ENCODE assay signal across 1 cellular context in the genomic region with DNA sequence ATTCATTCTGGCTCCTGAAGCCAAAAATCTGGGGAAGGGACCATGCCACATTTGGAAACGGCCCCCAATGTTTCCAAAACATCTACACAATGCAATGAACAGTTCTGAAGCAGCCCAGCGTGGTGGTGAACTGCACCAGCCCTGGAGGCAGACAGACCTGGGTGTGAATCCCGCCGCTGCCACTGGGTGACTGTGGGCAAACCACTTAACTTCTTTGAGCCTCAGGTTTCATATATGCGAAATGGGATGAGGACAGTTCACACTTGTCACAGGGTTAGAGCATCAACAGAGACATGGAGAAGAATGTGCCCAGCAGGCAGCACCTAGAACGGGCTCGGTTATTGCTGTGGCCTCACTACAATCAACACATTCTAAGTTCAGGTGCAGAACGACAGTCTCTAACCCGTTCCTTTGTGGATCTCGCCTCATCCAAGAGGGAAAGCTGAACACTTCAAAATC.
TF ChIP-seq lines count a peak whose summit lies in the region.

No MANE protein-coding gene starts in this region.

TF ChIP-seq in WTC11, 78 proteins besides CTCF, POLR2A, EP300 and RAD21 (continued from another document):
- no peak for TF ChIP-seq SMAD4 (CRISPR knock-in tag; IDR thresholded peaks at IDR 0.05)
- TF ChIP-seq, protein P1, sequence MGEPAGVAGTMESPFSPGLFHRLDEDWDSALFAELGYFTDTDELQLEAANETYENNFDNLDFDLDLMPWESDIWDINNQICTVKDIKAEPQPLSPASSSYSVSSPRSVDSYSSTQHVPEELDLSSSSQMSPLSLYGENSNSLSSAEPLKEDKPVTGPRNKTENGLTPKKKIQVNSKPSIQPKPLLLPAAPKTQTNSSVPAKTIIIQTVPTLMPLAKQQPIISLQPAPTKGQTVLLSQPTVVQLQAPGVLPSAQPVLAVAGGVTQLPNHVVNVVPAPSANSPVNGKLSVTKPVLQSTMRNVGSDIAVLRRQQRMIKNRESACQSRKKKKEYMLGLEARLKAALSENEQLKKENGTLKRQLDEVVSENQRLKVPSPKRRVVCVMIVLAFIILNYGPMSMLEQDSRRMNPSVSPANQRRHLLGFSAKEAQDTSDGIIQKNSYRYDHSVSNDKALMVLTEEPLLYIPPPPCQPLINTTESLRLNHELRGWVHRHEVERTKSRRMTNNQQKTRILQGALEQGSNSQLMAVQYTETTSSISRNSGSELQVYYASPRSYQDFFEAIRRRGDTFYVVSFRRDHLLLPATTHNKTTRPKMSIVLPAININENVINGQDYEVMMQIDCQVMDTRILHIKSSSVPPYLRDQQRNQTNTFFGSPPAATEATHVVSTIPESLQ (CRISPR knock-in tag; IDR thresholded peaks at IDR 0.05) = no peak
- TF ChIP-seq, protein P2, sequence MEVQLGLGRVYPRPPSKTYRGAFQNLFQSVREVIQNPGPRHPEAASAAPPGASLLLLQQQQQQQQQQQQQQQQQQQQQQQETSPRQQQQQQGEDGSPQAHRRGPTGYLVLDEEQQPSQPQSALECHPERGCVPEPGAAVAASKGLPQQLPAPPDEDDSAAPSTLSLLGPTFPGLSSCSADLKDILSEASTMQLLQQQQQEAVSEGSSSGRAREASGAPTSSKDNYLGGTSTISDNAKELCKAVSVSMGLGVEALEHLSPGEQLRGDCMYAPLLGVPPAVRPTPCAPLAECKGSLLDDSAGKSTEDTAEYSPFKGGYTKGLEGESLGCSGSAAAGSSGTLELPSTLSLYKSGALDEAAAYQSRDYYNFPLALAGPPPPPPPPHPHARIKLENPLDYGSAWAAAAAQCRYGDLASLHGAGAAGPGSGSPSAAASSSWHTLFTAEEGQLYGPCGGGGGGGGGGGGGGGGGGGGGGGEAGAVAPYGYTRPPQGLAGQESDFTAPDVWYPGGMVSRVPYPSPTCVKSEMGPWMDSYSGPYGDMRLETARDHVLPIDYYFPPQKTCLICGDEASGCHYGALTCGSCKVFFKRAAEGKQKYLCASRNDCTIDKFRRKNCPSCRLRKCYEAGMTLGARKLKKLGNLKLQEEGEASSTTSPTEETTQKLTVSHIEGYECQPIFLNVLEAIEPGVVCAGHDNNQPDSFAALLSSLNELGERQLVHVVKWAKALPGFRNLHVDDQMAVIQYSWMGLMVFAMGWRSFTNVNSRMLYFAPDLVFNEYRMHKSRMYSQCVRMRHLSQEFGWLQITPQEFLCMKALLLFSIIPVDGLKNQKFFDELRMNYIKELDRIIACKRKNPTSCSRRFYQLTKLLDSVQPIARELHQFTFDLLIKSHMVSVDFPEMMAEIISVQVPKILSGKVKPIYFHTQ (CRISPR knock-in tag; IDR thresholded peaks at IDR 0.05) = no peak
- no peak for TF ChIP-seq ELF4 (CRISPR knock-in tag; IDR thresholded peaks at IDR 0.05; ENCODE audit: low read depth)
- TF ChIP-seq, protein P3, sequence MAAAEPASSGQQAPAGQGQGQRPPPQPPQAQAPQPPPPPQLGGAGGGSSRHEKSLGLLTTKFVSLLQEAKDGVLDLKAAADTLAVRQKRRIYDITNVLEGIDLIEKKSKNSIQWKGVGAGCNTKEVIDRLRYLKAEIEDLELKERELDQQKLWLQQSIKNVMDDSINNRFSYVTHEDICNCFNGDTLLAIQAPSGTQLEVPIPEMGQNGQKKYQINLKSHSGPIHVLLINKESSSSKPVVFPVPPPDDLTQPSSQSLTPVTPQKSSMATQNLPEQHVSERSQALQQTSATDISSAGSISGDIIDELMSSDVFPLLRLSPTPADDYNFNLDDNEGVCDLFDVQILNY (CRISPR knock-in tag; IDR thresholded peaks at IDR 0.05) = no peak
- TF ChIP-seq OVOL2 (CRISPR knock-in tag; IDR thresholded peaks at IDR 0.05; ENCODE audit: borderline replicate concordance) = no peak
- TF ChIP-seq GABPB1 (CRISPR knock-in tag; IDR thresholded peaks at IDR 0.05) = no peak
- TF ChIP-seq MXD4 (CRISPR knock-in tag; IDR thresholded peaks at IDR 0.05; ENCODE audit: borderline replicate concordance) = no peak
TF ChIP-seq in WTC11: peak in this region for 0.
